Comparison of ENCODE assay signal across 1 cellular context in genomic region chr7:128053991-128054390, GRCh38.
TF ChIP-seq lines count a peak whose summit lies in the region.

No MANE protein-coding gene starts in this region.

TF ChIP-seq in HCT116, 20 proteins besides CTCF, POLR2A, EP300 and RAD21 (continued from another document):
- TF ChIP-seq, protein P1, sequence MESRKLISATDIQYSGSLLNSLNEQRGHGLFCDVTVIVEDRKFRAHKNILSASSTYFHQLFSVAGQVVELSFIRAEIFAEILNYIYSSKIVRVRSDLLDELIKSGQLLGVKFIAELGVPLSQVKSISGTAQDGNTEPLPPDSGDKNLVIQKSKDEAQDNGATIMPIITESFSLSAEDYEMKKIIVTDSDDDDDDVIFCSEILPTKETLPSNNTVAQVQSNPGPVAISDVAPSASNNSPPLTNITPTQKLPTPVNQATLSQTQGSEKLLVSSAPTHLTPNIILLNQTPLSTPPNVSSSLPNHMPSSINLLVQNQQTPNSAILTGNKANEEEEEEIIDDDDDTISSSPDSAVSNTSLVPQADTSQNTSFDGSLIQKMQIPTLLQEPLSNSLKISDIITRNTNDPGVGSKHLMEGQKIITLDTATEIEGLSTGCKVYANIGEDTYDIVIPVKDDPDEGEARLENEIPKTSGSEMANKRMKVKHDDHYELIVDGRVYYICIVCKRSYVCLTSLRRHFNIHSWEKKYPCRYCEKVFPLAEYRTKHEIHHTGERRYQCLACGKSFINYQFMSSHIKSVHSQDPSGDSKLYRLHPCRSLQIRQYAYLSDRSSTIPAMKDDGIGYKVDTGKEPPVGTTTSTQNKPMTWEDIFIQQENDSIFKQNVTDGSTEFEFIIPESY (IDR thresholded peaks at IDR 0.05; ENCODE audit: extremely low read depth, insufficient replicate concordance, low read length), result no peak
TF ChIP-seq in HCT116: peak in this region for 0.
